Comparison of ENCODE assay signal across 16 cellular contexts in genomic region chr21:43034098-43034497, GRCh38. TPM values are rescaled to one million over a fixed set of nuclear protein-coding genes. Genes with fewer than 3 reads are reported as not detected.
"Had no signal": no experiment of that assay in that cellular context is flagged by ENCODE, and none has a peak within 500 bp of the region (broad histone marks: within the 10 kb centered on the region; RNA-seq: fewer than 3 reads in every experiment).

No MANE protein-coding gene starts in this region.

- H3K27me3 ChIP-seq: ascending aorta, neutrophil had no signal

- H3K4me1 ChIP-seq: ascending aorta had no signal

- H3K9me3 ChIP-seq: ascending aorta, left ventricle myocardium inferior, neutrophil had no signal

- H3K27ac ChIP-seq: ascending aorta, left ventricle myocardium inferior, neutrophil had no signal

- H3K4me3 ChIP-seq: ascending aorta, left ventricle myocardium inferior had no signal

- DNase-seq: activated CD4-positive, CD25-positive, alpha-beta regulatory T cell treated with anti-CD3 and anti-CD28 coated beads, Interleukin-2, amount 50 U/mL, for 72 hours; activated naive CD4-positive, alpha-beta T cell; activated T-cell treated with anti-CD3 and anti-CD28 coated beads for 4 hours; endodermal cell; erythroblast; hippocampal formation; left ventricle myocardium inferior; naive thymus-derived CD8-positive, alpha-beta T cell; retina; stimulated activated CD4-positive, alpha-beta T cell treated with anti-CD3 and anti-CD28 coated beads, Interleukin-15, amount 100 ng/mL, for 24 hours; stimulated activated CD4-positive, alpha-beta T cell treated with anti-CD3 and anti-CD28 coated beads, Interleukin-4, amount 100 ng/mL, for 1 hour; stimulated activated naive CD4-positive, alpha-beta T cell treated with Interleukin-2 at 50 U/mL for 16 hours; T-helper 2 cell had no signal

RNA-seq across cellular contexts. Expression of gene CBS, which starts 41.5 kb away (rescaled TPM):
- total RNA-seq: mononuclear cell had no signal
